In genomic region chr2:174546519-174547506, GRCh38 we compare ENCODE assay signal across 8 cellular contexts. TPM values are rescaled to one million over a fixed set of nuclear protein-coding genes. Genes with fewer than 3 reads are reported as not detected.
DNase-seq lines count a peak whose midpoint lies in the region; TF ChIP-seq lines count a peak whose summit lies in the region.

No MANE protein-coding gene starts in this region.

- DNase-seq in BE2C: peak; percentile 49
- peak; percentile 48 for DNase-seq in NCI-H146 (lab: John Stamatoyannopoulos, UW)
- peak; percentile 33 for DNase-seq in iPS DF 4.7 (ENCODE audit: extremely low read depth, low spot score)
- DNase-seq in NCI-H1417 treated with DMSO at 0.1 percent for 48 hours (lab: John Stamatoyannopoulos, UW): no peak
- DNase-seq in ascending aorta (ENCODE audit: low spot score in 2 of 2): no peak

- no peaks in the 10 kb centered on the region for H3K27me3 Mint-ChIP-seq in activated naive CD4-positive, alpha-beta T cell treated with anti-CD3 and anti-CD28 coated beads, Interleukin-2, amount 50 U/mL, for 24 hours
- H3K27me3 Mint-ChIP-seq in stimulated activated naive CD8-positive, alpha-beta T cell treated with anti-CD3 and anti-CD28 coated beads, Interleukin-15, Interleukin-2, amounts not matched to agents 100 ng/mL and 50 ng/mL, for 24 hours: no peaks in the 10 kb centered on the region

- TF ChIP-seq CTCF in BE2C (IDR thresholded peaks at IDR 0.05; ENCODE audit: low read depth, low read length): peak; percentile 74
- TF ChIP-seq CTCF in GM12875 (IDR thresholded peaks at IDR 0.05; ENCODE audit: borderline replicate concordance, insufficient read depth, low read depth, low read length): peak; percentile 55
- no peak for TF ChIP-seq CTCF in ascending aorta (IDR thresholded peaks at IDR 0.05)

- H3K27me3 ChIP-seq in BE2C: no peaks in the 10 kb centered on the region
- H3K27me3 ChIP-seq in ascending aorta: no peaks in the 10 kb centered on the region

- intact Hi-C loops in ascending aorta (cut with DNase I): no loop called here

- H3K27ac ChIP-seq in ascending aorta: no peak overlapping the region

- no peak overlapping the region for H3K4me3 Mint-ChIP-seq in activated naive CD4-positive, alpha-beta T cell treated with anti-CD3 and anti-CD28 coated beads, Interleukin-2, amount 50 U/mL, for 24 hours
- H3K4me3 Mint-ChIP-seq in stimulated activated naive CD8-positive, alpha-beta T cell treated with anti-CD3 and anti-CD28 coated beads, Interleukin-15, Interleukin-2, amounts not matched to agents 100 ng/mL and 50 ng/mL, for 24 hours: no peak overlapping the region

- H3K9me3 ChIP-seq in BE2C: no peaks in the 10 kb centered on the region
- no peaks in the 10 kb centered on the region for H3K9me3 ChIP-seq in ascending aorta

- H3K36me3 ChIP-seq in BE2C (no peaks in the 10 kb centered on the region), ascending aorta (no peaks in the 10 kb centered on the region)

- no peaks in the 10 kb centered on the region for H3K4me1 ChIP-seq in BE2C
- no peaks in the 10 kb centered on the region for H3K4me1 ChIP-seq in ascending aorta

- peaks cover 3% of the 10 kb centered on the region for H3K36me3 Mint-ChIP-seq in activated naive CD4-positive, alpha-beta T cell treated with anti-CD3 and anti-CD28 coated beads, Interleukin-2, amount 50 U/mL, for 24 hours
- no peaks in the 10 kb centered on the region for H3K36me3 Mint-ChIP-seq in stimulated activated naive CD8-positive, alpha-beta T cell treated with anti-CD3 and anti-CD28 coated beads, Interleukin-15, Interleukin-2, amounts not matched to agents 100 ng/mL and 50 ng/mL, for 24 hours (ENCODE audit: low read depth)

- peak overlapping the region; percentile 59 for H3K27ac Mint-ChIP-seq in activated naive CD4-positive, alpha-beta T cell treated with anti-CD3 and anti-CD28 coated beads, Interleukin-2, amount 50 U/mL, for 24 hours
- H3K27ac Mint-ChIP-seq in stimulated activated naive CD8-positive, alpha-beta T cell treated with anti-CD3 and anti-CD28 coated beads, Interleukin-15, Interleukin-2, amounts not matched to agents 100 ng/mL and 50 ng/mL, for 24 hours: peak overlapping the region; percentile 34

- no peak overlapping the region for H3K4me3 ChIP-seq in BE2C (ENCODE audit: low read depth, low read length)
- no peak overlapping the region for H3K4me3 ChIP-seq in GM12875 (ENCODE audit: low read depth, low read length)
- no peak overlapping the region for H3K4me3 ChIP-seq in ascending aorta

- no peaks in the 10 kb centered on the region for H3K9me3 Mint-ChIP-seq in activated naive CD4-positive, alpha-beta T cell treated with anti-CD3 and anti-CD28 coated beads, Interleukin-2, amount 50 U/mL, for 24 hours
- no peaks in the 10 kb centered on the region for H3K9me3 Mint-ChIP-seq in stimulated activated naive CD8-positive, alpha-beta T cell treated with anti-CD3 and anti-CD28 coated beads, Interleukin-15, Interleukin-2, amounts not matched to agents 100 ng/mL and 50 ng/mL, for 24 hours

- H3K4me1 Mint-ChIP-seq in activated naive CD4-positive, alpha-beta T cell treated with anti-CD3 and anti-CD28 coated beads, Interleukin-2, amount 50 U/mL, for 24 hours: peaks cover 22% of the 10 kb centered on the region
- peaks cover 23% of the 10 kb centered on the region for H3K4me1 Mint-ChIP-seq in stimulated activated naive CD8-positive, alpha-beta T cell treated with anti-CD3 and anti-CD28 coated beads, Interleukin-15, Interleukin-2, amounts not matched to agents 100 ng/mL and 50 ng/mL, for 24 hours (ENCODE audit: low read depth)

RNA-seq across cellular contexts. Expression of gene WIPF1, which starts 50.8 kb away (rescaled TPM):
- 7.4 TPM for polyA plus RNA-seq in BE2C (2012; ENCODE audit: insufficient read depth, insufficient read length, low read depth)
- 26.1 TPM for total RNA-seq in ascending aorta

RNA-seq across cellular contexts. Expression of gene GPR155, which starts 60.0 kb away (rescaled TPM):
- 0.71 TPM for polyA plus RNA-seq in BE2C (2012; ENCODE audit: insufficient read depth, insufficient read length, low read depth)
- 1.8 TPM for total RNA-seq in ascending aorta

Comparison
In these comparisons a context has a peak if more than half of its experiments do, and no peak if none do; other contexts are left out.
1. DNase-seq: peak in BE2C (single experiment), NCI-H146 (single experiment) and iPS DF 4.7 (single experiment); none in NCI-H1417 treated with DMSO at 0.1 percent for 48 hours (single experiment) and ascending aorta (0 of 2).
2. CTCF ChIP-seq: peak in BE2C (single experiment) and GM12875 (single experiment); none in ascending aorta (0 of 3).